11 cellular contexts compared by ENCODE assay signal in genomic region chr7:135389971-135390370, GRCh38.
"Had no signal": no experiment of that assay in that cellular context is flagged by ENCODE, and none has a peak within 500 bp of the region (broad histone marks: within the 10 kb centered on the region; RNA-seq: fewer than 3 reads in every experiment).

No MANE protein-coding gene starts in this region.

- ATAC-seq: natural killer cell treated with Interleukin-12 subunit alpha and Interleukin-12 subunit beta and Interleukin-15 and Interleukin-18, amount 100 ng/mL, for 72 hours; stimulated activated effector memory CD8-positive, alpha-beta T cell treated with anti-CD3 and anti-CD28 coated beads, Interleukin-12 subunit alpha, Interleukin-12 subunit beta, amount 100 ng/mL, for 72 hours had no signal

- DNase-seq: activated CD4-positive, alpha-beta memory T cell treated with anti-CD3 and anti-CD28 coated beads, Interleukin-2, amount 10 ng/mL, durations not matched to agents 7 days and 5 days; activated CD4-positive, alpha-beta T cell treated with anti-CD3 and anti-CD28 coated beads for 4 hours; activated naive CD4-positive, alpha-beta T cell treated with anti-CD3 and anti-CD28 coated beads, Interleukin-2, amount 10 ng/mL, durations not matched to agents 7 days and 5 days; activated T-cell treated with anti-CD3 and anti-CD28 coated beads, Interleukin-2, amount 50 U/mL, for 24 hours; adrenal gland; esophagus squamous epithelium; foreskin melanocyte; head of caudate nucleus; posterior cingulate gyrus had no signal
